24 cellular contexts compared by ENCODE assay signal in genomic region chr3:17188378-17188777, GRCh38.
DNase-seq lines count a peak whose midpoint lies in the region; ATAC-seq and TF ChIP-seq lines count a peak whose summit lies in the region.
"Had no signal": no experiment of that assay in that cellular context is flagged by ENCODE, and none has a peak within 500 bp of the region (broad histone marks: within the 10 kb centered on the region; RNA-seq: fewer than 3 reads in every experiment).

No MANE protein-coding gene starts in this region.

- no peak overlapping the region for H3K4me3 Mint-ChIP-seq in activated T-helper 1 cell treated with anti-CD3 and anti-CD28 coated beads, Interleukin-12 subunit alpha, Interleukin-12 subunit beta, Interleukin-2, Interleukin-4 antibody, amounts not matched to agents 30 ng/mL and 10 ng/mL and 1 ng/mL, durations not matched to agents 14 hours and 24 hours and 36 hours
- H3K4me3 Mint-ChIP-seq: CD14-positive monocyte; CD8-positive, alpha-beta memory T cell; H9 had no signal

- no peaks in the 10 kb centered on the region for H3K9me3 Mint-ChIP-seq in activated T-helper 1 cell treated with anti-CD3 and anti-CD28 coated beads, Interleukin-12 subunit alpha, Interleukin-12 subunit beta, Interleukin-2, Interleukin-4 antibody, amounts not matched to agents 30 ng/mL and 10 ng/mL and 1 ng/mL, durations not matched to agents 14 hours and 24 hours and 36 hours
- H3K9me3 Mint-ChIP-seq: CD14-positive monocyte; CD8-positive, alpha-beta memory T cell; H9 had no signal

- H3K36me3 Mint-ChIP-seq in activated T-helper 1 cell treated with anti-CD3 and anti-CD28 coated beads, Interleukin-12 subunit alpha, Interleukin-12 subunit beta, Interleukin-2, Interleukin-4 antibody, amounts not matched to agents 30 ng/mL and 10 ng/mL and 1 ng/mL, durations not matched to agents 14 hours and 24 hours and 36 hours (ENCODE audit: low read depth), result peaks cover 8% of the 10 kb centered on the region

- no peaks in the 10 kb centered on the region for H3K9me3 ChIP-seq in heart left ventricle
- H3K9me3 ChIP-seq in psoas muscle, result no peaks in the 10 kb centered on the region
- H3K9me3 ChIP-seq: BE2C had no signal

- H3K27me3 Mint-ChIP-seq in activated T-helper 1 cell treated with anti-CD3 and anti-CD28 coated beads, Interleukin-12 subunit alpha, Interleukin-12 subunit beta, Interleukin-2, Interleukin-4 antibody, amounts not matched to agents 30 ng/mL and 10 ng/mL and 1 ng/mL, durations not matched to agents 14 hours and 24 hours and 36 hours (ENCODE audit: insufficient read depth), result peaks cover 6% of the 10 kb centered on the region
- H3K27me3 Mint-ChIP-seq: CD8-positive, alpha-beta memory T cell had no signal

- no peaks in the 10 kb centered on the region for H3K27me3 ChIP-seq in heart left ventricle
- no peaks in the 10 kb centered on the region for H3K27me3 ChIP-seq in psoas muscle (ENCODE audit: insufficient read depth in 3 of 3, low read length in 2 of 3)
- H3K27me3 ChIP-seq: BE2C had no signal

- intact Hi-C loops in heart left ventricle (cut with DNase I), result loop anchor here in 1 of 10 donors (5.0 kb wide), 1 partner anchor 44 kb away; no protein-coding TSS in a partner anchor
- intact Hi-C loops in Right ventricle myocardium inferior (cut with DNase I), result no loop called here
- intact Hi-C loops in psoas muscle (cut with DNase I), result no loop called here
- intact Hi-C loops in activated T-helper 1 cell treated with anti-CD3 and anti-CD28 coated beads, Interleukin-12 subunit alpha, Interleukin-12 subunit beta, Interleukin-2, Interleukin-4 antibody, amounts not matched to agents 30 ng/mL and 10 ng/mL and 1 ng/mL, durations not matched to agents 14 hours and 24 hours and 36 hours (cut with micrococcal nuclease), result no loop called here

- H3K4me1 Mint-ChIP-seq in activated T-helper 1 cell treated with anti-CD3 and anti-CD28 coated beads, Interleukin-12 subunit alpha, Interleukin-12 subunit beta, Interleukin-2, Interleukin-4 antibody, amounts not matched to agents 30 ng/mL and 10 ng/mL and 1 ng/mL, durations not matched to agents 14 hours and 24 hours and 36 hours (ENCODE audit: low read depth), result peaks cover 20% of the 10 kb centered on the region

- WGBS in heart left ventricle, 4 donors, result 51 to 64% (median 58%) methylated on average over 1 of the region's 1 CpG
- 30 to 67% (median 33%) methylated on average over 1 of the region's 1 CpG for WGBS in psoas muscle, 3 donors

- H3K27ac ChIP-seq in heart left ventricle (peak overlapping the region in 7 of 12 donors; percentile 11 to 55 (median 25)), caudate nucleus (ENCODE audit: low read depth, low read length) (peak overlapping the region; percentile 18), psoas muscle (peak overlapping the region; percentile 65)
- H3K27ac ChIP-seq: PC-9 had no signal

- TF ChIP-seq CTCF in heart left ventricle (IDR thresholded peaks at IDR 0.05) (no peak), psoas muscle (IDR thresholded peaks at IDR 0.05) (no peak)

- TF ChIP-seq POLR2A in heart left ventricle (IDR thresholded peaks at IDR 0.05), result no peak

- H3K4me1 ChIP-seq in heart left ventricle (peaks cover 0 to 41% (median 19%) of the 10 kb centered on the region in 12 donors), psoas muscle (peaks cover 51% of the 10 kb centered on the region)
- H3K4me1 ChIP-seq: BE2C had no signal

- H3K27ac Mint-ChIP-seq in activated T-helper 1 cell treated with anti-CD3 and anti-CD28 coated beads, Interleukin-12 subunit alpha, Interleukin-12 subunit beta, Interleukin-2, Interleukin-4 antibody, amounts not matched to agents 30 ng/mL and 10 ng/mL and 1 ng/mL, durations not matched to agents 14 hours and 24 hours and 36 hours, result no peak overlapping the region
- H3K27ac Mint-ChIP-seq: CD14-positive monocyte had no signal

- no peak for DNase-seq in heart left ventricle
- no peak for DNase-seq in Right ventricle myocardium inferior (ENCODE audit: missing footprints)
- DNase-seq in caudate nucleus (lab: John Stamatoyannopoulos, UW), result peak in 2 of 61 donors; percentile 13 to 22
- DNase-seq in psoas muscle, result no peak
- DNase-seq in NCI-H345 (lab: John Stamatoyannopoulos, UW), result no peak
- DNase-seq in activated T-helper 1 cell treated with anti-CD3 and anti-CD28 coated beads, Interleukin-12 subunit alpha, Interleukin-12 subunit beta, Interleukin-2, Interleukin-4 antibody, amounts not matched to agents 30 ng/mL and 10 ng/mL and 1 ng/mL, durations not matched to agents 14 hours and 24 hours and 36 hours (ENCODE audit: low spot score), result no peak
- no peak for DNase-seq in NCI-H1930 (lab: John Stamatoyannopoulos, UW)
- DNase-seq: 8988T; ACHN; BE2C; CD8-positive, alpha-beta memory T cell; DMS79 treated with DMSO at 0.1 percent for 48 hours; GF-D8; H9; Kasumi-1; NCI-H1092 treated with DMSO at 0.1 percent for 48 hours; NCI-H1436; NCI-H187; NCI-H446; NCI-H774; PC-9; SHP77 had no signal

- H3K36me3 ChIP-seq in heart left ventricle (peaks cover 0 to 18% (median 14%) of the 10 kb centered on the region in 9 donors), psoas muscle (ENCODE audit: insufficient read depth in 1 of 2, low read depth in 1 of 2) (peaks cover 0 to 5% of the 10 kb centered on the region in 2 donors)
- H3K36me3 ChIP-seq: BE2C had no signal

- ATAC-seq in heart left ventricle (peak in 2 of 4 donors; percentile 19 to 42), Right ventricle myocardium inferior (no peak), psoas muscle (peak; percentile 56 to 79 (median 62))

- no peak overlapping the region for H3K4me3 ChIP-seq in heart left ventricle
- H3K4me3 ChIP-seq in psoas muscle, result no peak overlapping the region
- H3K4me3 ChIP-seq: K562, PC-9 had no signal
